ENCODE assay signal across 1 cellular context in the genomic region with DNA sequence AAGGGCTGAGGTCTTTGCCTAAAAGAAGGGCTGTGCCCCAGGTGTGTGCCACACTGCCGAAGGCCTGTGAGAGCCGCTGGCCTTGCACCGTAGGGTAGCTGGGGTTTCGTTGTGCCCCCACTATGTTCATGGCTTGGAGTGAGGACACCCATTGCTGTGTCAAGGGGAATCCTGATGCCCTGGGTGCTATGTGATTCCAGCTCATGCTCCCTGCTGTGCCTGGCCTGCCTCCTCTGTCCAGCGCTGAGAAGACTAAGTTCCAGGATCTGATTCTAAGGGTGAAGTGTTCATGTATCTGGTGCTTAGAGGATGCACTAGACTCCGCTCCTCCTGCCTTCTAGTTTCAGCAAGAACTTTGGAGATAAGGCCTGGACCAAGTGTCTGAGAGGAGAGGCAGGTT.
TF ChIP-seq lines count a peak whose summit lies in the region.

No MANE protein-coding gene starts in this region.

TF ChIP-seq in H1, 55 proteins besides CTCF, POLR2A, EP300 and RAD21:
- TF ChIP-seq, protein P1, sequence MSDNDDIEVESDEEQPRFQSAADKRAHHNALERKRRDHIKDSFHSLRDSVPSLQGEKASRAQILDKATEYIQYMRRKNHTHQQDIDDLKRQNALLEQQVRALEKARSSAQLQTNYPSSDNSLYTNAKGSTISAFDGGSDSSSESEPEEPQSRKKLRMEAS (IDR thresholded peaks at IDR 0.05): no peak
- no peak for TF ChIP-seq SP2 (IDR thresholded peaks at IDR 0.05; ENCODE audit: low read length)
- no peak for TF ChIP-seq CBX8 (IDR thresholded peaks at IDR 0.05; ENCODE audit: borderline replicate concordance, low read depth, low read length)
- TF ChIP-seq, protein P2, sequence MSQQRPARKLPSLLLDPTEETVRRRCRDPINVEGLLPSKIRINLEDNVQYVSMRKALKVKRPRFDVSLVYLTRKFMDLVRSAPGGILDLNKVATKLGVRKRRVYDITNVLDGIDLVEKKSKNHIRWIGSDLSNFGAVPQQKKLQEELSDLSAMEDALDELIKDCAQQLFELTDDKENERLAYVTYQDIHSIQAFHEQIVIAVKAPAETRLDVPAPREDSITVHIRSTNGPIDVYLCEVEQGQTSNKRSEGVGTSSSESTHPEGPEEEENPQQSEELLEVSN (IDR thresholded peaks at IDR 0.05): no peak
- no peak for TF ChIP-seq PHF8 (conservative IDR thresholded peaks at IDR 0.05; ENCODE audit: low read depth, low read length)
- no peak for TF ChIP-seq SP1 (IDR thresholded peaks at IDR 0.05; ENCODE audit: low read depth, low read length)
- TF ChIP-seq YY1 (IDR thresholded peaks at IDR 0.05; ENCODE audit: low read depth, low read length): no peak
- no peak for TF ChIP-seq GTF2F1 (IDR thresholded peaks at IDR 0.05; ENCODE audit: borderline replicate concordance, low read depth, low read length)
- no peak for TF ChIP-seq SP4 (IDR thresholded peaks at IDR 0.05; ENCODE audit: low read length)
- no peak for TF ChIP-seq HDAC6 (IDR thresholded peaks at IDR 0.05; ENCODE audit: low read depth, low read length)
- TF ChIP-seq, protein P3, sequence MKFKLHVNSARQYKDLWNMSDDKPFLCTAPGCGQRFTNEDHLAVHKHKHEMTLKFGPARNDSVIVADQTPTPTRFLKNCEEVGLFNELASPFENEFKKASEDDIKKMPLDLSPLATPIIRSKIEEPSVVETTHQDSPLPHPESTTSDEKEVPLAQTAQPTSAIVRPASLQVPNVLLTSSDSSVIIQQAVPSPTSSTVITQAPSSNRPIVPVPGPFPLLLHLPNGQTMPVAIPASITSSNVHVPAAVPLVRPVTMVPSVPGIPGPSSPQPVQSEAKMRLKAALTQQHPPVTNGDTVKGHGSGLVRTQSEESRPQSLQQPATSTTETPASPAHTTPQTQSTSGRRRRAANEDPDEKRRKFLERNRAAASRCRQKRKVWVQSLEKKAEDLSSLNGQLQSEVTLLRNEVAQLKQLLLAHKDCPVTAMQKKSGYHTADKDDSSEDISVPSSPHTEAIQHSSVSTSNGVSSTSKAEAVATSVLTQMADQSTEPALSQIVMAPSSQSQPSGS (IDR thresholded peaks at IDR 0.05; ENCODE audit: low read length): no peak
- TF ChIP-seq, protein P4, sequence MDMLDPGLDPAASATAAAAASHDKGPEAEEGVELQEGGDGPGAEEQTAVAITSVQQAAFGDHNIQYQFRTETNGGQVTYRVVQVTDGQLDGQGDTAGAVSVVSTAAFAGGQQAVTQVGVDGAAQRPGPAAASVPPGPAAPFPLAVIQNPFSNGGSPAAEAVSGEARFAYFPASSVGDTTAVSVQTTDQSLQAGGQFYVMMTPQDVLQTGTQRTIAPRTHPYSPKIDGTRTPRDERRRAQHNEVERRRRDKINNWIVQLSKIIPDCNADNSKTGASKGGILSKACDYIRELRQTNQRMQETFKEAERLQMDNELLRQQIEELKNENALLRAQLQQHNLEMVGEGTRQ (IDR thresholded peaks at IDR 0.05; ENCODE audit: low read length): no peak
- TF ChIP-seq SUZ12 (IDR thresholded peaks at IDR 0.05; ENCODE audit: low read length): no peak
- TF ChIP-seq TEAD4 (IDR thresholded peaks at IDR 0.05; ENCODE audit: low read depth, low read length): no peak
- no peak for TF ChIP-seq RBBP5 (IDR thresholded peaks at IDR 0.05; ENCODE audit: borderline replicate concordance, low read depth, low read length)
- no peak for TF ChIP-seq RNF2 (IDR thresholded peaks at IDR 0.05; ENCODE audit: borderline replicate concordance, low read depth, low read length, missing control alignments, poor library complexity, severe bottlenecking)
- TF ChIP-seq ZNF274 (IDR thresholded peaks at IDR 0.05; ENCODE audit: borderline replicate concordance, extremely low read depth, low read length): no peak
- TF ChIP-seq, protein P5, sequence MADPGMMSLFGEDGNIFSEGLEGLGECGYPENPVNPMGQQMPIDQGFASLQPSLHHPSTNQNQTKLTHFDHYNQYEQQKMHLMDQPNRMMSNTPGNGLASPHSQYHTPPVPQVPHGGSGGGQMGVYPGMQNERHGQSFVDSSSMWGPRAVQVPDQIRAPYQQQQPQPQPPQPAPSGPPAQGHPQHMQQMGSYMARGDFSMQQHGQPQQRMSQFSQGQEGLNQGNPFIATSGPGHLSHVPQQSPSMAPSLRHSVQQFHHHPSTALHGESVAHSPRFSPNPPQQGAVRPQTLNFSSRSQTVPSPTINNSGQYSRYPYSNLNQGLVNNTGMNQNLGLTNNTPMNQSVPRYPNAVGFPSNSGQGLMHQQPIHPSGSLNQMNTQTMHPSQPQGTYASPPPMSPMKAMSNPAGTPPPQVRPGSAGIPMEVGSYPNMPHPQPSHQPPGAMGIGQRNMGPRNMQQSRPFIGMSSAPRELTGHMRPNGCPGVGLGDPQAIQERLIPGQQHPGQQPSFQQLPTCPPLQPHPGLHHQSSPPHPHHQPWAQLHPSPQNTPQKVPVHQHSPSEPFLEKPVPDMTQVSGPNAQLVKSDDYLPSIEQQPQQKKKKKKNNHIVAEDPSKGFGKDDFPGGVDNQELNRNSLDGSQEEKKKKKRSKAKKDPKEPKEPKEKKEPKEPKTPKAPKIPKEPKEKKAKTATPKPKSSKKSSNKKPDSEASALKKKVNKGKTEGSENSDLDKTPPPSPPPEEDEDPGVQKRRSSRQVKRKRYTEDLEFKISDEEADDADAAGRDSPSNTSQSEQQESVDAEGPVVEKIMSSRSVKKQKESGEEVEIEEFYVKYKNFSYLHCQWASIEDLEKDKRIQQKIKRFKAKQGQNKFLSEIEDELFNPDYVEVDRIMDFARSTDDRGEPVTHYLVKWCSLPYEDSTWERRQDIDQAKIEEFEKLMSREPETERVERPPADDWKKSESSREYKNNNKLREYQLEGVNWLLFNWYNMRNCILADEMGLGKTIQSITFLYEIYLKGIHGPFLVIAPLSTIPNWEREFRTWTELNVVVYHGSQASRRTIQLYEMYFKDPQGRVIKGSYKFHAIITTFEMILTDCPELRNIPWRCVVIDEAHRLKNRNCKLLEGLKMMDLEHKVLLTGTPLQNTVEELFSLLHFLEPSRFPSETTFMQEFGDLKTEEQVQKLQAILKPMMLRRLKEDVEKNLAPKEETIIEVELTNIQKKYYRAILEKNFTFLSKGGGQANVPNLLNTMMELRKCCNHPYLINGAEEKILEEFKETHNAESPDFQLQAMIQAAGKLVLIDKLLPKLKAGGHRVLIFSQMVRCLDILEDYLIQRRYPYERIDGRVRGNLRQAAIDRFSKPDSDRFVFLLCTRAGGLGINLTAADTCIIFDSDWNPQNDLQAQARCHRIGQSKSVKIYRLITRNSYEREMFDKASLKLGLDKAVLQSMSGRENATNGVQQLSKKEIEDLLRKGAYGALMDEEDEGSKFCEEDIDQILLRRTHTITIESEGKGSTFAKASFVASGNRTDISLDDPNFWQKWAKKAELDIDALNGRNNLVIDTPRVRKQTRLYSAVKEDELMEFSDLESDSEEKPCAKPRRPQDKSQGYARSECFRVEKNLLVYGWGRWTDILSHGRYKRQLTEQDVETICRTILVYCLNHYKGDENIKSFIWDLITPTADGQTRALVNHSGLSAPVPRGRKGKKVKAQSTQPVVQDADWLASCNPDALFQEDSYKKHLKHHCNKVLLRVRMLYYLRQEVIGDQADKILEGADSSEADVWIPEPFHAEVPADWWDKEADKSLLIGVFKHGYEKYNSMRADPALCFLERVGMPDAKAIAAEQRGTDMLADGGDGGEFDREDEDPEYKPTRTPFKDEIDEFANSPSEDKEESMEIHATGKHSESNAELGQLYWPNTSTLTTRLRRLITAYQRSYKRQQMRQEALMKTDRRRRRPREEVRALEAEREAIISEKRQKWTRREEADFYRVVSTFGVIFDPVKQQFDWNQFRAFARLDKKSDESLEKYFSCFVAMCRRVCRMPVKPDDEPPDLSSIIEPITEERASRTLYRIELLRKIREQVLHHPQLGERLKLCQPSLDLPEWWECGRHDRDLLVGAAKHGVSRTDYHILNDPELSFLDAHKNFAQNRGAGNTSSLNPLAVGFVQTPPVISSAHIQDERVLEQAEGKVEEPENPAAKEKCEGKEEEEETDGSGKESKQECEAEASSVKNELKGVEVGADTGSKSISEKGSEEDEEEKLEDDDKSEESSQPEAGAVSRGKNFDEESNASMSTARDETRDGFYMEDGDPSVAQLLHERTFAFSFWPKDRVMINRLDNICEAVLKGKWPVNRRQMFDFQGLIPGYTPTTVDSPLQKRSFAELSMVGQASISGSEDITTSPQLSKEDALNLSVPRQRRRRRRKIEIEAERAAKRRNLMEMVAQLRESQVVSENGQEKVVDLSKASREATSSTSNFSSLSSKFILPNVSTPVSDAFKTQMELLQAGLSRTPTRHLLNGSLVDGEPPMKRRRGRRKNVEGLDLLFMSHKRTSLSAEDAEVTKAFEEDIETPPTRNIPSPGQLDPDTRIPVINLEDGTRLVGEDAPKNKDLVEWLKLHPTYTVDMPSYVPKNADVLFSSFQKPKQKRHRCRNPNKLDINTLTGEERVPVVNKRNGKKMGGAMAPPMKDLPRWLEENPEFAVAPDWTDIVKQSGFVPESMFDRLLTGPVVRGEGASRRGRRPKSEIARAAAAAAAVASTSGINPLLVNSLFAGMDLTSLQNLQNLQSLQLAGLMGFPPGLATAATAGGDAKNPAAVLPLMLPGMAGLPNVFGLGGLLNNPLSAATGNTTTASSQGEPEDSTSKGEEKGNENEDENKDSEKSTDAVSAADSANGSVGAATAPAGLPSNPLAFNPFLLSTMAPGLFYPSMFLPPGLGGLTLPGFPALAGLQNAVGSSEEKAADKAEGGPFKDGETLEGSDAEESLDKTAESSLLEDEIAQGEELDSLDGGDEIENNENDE (IDR thresholded peaks at IDR 0.05; ENCODE audit: insufficient replicate concordance, low read length): no peak
- TF ChIP-seq NANOG (IDR thresholded peaks at IDR 0.05; ENCODE audit: insufficient read depth, low read depth, low read length, poor library complexity, severe bottlenecking): no peak
- no peak for TF ChIP-seq TAF1 (IDR thresholded peaks at IDR 0.05; ENCODE audit: low read depth, low read length)
TF ChIP-seq in H1: peak in this region for 0.
